In the genomic region with DNA sequence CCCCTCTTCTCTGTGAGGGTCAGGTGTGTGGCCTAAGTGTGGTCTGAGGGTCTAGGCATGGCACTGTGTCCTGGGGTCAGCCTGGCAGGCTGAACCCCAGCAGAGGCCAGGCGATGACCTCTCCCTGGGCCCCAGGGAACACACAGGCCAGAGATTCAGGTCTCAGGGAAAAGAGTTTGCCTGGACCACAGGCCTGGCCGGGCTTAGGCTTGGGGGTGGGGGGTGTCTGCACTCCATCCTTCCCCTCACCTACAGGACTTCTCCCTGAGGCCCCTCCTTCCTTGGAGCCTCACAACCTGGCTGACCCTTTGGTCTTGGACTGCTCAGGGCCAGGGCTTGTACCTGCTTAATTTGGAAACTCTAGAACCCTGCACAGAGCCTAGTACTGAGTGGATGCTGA, we compare ENCODE assay signal across 26 cellular contexts. TPM values are rescaled to one million over a fixed set of nuclear protein-coding genes. Genes with fewer than 3 reads are reported as not detected.
"Had no signal": no experiment of that assay in that cellular context is flagged by ENCODE, and none has a peak within 500 bp of the region (broad histone marks: within the 10 kb centered on the region; RNA-seq: fewer than 3 reads in every experiment).

No MANE protein-coding gene starts in this region.

- H3K27ac ChIP-seq: colonic mucosa, coronary artery, epithelial cell of prostate, esophagus muscularis mucosa, esophagus squamous epithelium, foreskin keratinocyte, gastrocnemius medialis, gastroesophageal sphincter, heart right ventricle had no signal

- H3K27me3 ChIP-seq: colonic mucosa, dorsolateral prefrontal cortex, gastrocnemius medialis, gastroesophageal sphincter had no signal

- H3K9me3 ChIP-seq: colonic mucosa, esophagus muscularis mucosa, esophagus squamous epithelium, gastrocnemius medialis, gastroesophageal sphincter, heart left ventricle, heart right ventricle had no signal

- DNase-seq: colonic mucosa; cortex of kidney; dermis blood vessel endothelial cell; dorsolateral prefrontal cortex; effector CD4-positive, alpha-beta T cell; effector CD8-positive, alpha-beta T cell; effector memory CD4-positive, alpha-beta T cell; effector memory CD8-positive, alpha-beta T cell; endodermal cell; erythroblast; esophagus squamous epithelium; foreskin fibroblast; foreskin keratinocyte; foreskin melanocyte; gastrocnemius medialis; glutamatergic neuron; head of caudate nucleus; heart right ventricle had no signal

- H3K4me3 ChIP-seq: colonic mucosa, coronary artery, dorsolateral prefrontal cortex, esophagus muscularis mucosa, esophagus squamous epithelium, gastrocnemius medialis, gastroesophageal sphincter, heart left ventricle, heart right ventricle had no signal

- H3K36me3 ChIP-seq: colonic mucosa, esophagus muscularis mucosa, esophagus squamous epithelium, gastrocnemius medialis, gastroesophageal sphincter, heart left ventricle, heart right ventricle had no signal

- ATAC-seq: effector memory CD8-positive, alpha-beta T cell; esophagus mucosa; foreskin keratinocyte; gastrocnemius medialis; gastroesophageal sphincter; heart left ventricle; heart right ventricle had no signal

- H3K4me1 ChIP-seq: colonic mucosa, esophagus muscularis mucosa, esophagus squamous epithelium, foreskin keratinocyte, gastrocnemius medialis, gastroesophageal sphincter, heart left ventricle, heart right ventricle had no signal

RNA-seq across cellular contexts. Expression of a gene that starts 21.8 kb away (rescaled TPM):
- total RNA-seq: endothelial cell of umbilical vein, fibroblast of lung, gastrocnemius medialis had no signal
- polyA plus RNA-seq: heart left ventricle had no signal
